ENCODE assay signal across 10 cellular contexts in the genomic region with DNA sequence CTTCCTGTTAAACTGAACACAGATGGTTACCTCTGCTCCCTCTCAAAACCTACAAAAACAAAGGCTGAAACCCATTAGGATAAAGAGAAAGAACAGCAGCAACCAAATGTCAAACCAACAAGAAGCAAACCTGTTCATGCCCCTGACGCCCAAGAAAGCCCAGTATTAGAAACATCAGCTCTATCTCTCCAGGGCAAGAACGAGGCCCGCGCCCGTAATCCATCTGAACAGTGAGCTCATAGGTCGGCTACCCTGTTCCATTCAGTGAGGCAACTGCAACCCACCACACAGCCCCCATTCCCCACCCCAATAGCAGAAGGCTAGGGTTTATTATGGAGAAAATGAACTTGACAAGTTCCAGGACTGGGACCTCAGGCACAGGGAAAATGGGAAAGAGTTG.
"Had no signal": no experiment of that assay in that cellular context is flagged by ENCODE, and none has a peak within 500 bp of the region (broad histone marks: within the 10 kb centered on the region; RNA-seq: fewer than 3 reads in every experiment).

No MANE protein-coding gene starts in this region.

- H3K27ac ChIP-seq: dorsolateral prefrontal cortex, left ventricle myocardium inferior, ovary, thyroid gland, vagina had no signal

- H3K27me3 ChIP-seq: dorsolateral prefrontal cortex, ovary, thyroid gland, vagina had no signal

- H3K4me1 ChIP-seq: thyroid gland, vagina had no signal

- H3K4me3 ChIP-seq: dorsolateral prefrontal cortex, left ventricle myocardium inferior, ovary, thyroid gland, vagina had no signal

- H3K36me3 ChIP-seq: ovary had no signal

- DNase-seq: activated CD4-positive, alpha-beta memory T cell treated with anti-CD3 and anti-CD28 coated beads, Interleukin-2, amount 10 ng/mL, durations not matched to agents 7 days and 5 days; activated CD4-positive, CD25-positive, alpha-beta regulatory T cell treated with anti-CD3 and anti-CD28 coated beads, Interleukin-2, amount 50 U/mL, for 72 hours; activated naive CD8-positive, alpha-beta T cell treated with anti-CD3 and anti-CD28 coated beads, Interleukin-2, amount 10 ng/mL, durations not matched to agents 7 days and 5 days; anterior cingulate cortex; dorsolateral prefrontal cortex; left ventricle myocardium inferior; stimulated activated CD4-positive, alpha-beta T cell treated with anti-CD3 and anti-CD28 coated beads, Interleukin-4, amount 100 ng/mL, for 4 hours; thyroid gland had no signal

- H3K9me3 ChIP-seq: left ventricle myocardium inferior, ovary, thyroid gland, vagina had no signal
